In the genomic region with DNA sequence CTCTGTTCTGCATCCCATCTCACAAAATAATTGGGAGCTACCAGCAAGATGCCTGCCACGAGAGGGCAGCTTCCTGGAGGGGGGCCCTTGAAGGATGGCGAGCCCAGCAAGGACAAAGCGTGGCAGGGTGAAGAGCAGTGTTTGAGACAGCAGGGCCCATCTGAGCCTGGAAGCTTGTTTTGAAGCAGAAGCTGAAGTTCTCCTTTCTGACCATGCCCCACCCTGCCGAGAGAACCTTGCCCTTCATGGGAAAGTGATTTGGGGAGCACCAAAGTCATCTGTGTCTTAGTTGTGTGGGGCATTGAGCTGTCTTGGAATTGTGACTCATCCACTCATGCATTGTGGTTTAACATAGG, we compare ENCODE assay signal across 8 cellular contexts.
DNase-seq lines count a peak whose midpoint lies in the region; ATAC-seq, FAIRE-seq and TF ChIP-seq lines count a peak whose summit lies in the region.
"Had no signal": no experiment of that assay in that cellular context is flagged by ENCODE, and none has a peak within 500 bp of the region (broad histone marks: within the 10 kb centered on the region; RNA-seq: fewer than 3 reads in every experiment).

No MANE protein-coding gene starts in this region.

- CTCF ChIA-PET in K562 (lab: Yijun Ruan, JAX; ENCODE audit: low intra/inter-chr PET ratio), result no interaction called here

- no peak overlapping the region for H3K27ac ChIP-seq in K562 (ENCODE audit: extremely low read depth, low read depth, low read length)
- H3K27ac ChIP-seq: ascending aorta had no signal

- H4K20me1 ChIP-seq in K562 (replicated peaks; ENCODE audit: control insufficient read depth, insufficient read depth, low read length), result no peaks in the 10 kb centered on the region

- H3K4me1 ChIP-seq in K562 (replicated peaks in 1 of 2; ENCODE audit: control insufficient read depth in 2 of 2, insufficient read depth in 2 of 2, low read length in 2 of 2), result no peaks in the 10 kb centered on the region
- H3K4me1 ChIP-seq: ascending aorta had no signal

- no peak overlapping the region for H3K4me3 ChIP-seq in K562
- H3K4me3 ChIP-seq: ascending aorta had no signal

- DNase-seq in K562 (ENCODE audit: extremely low read depth in 1 of 4, low spot score in 3 of 4) (peak in 2 of 4 experiments; percentile 8), glomerular visceral epithelial cell (ENCODE audit: extremely low spot score) (no peak)

- H3K9me3 Mint-ChIP-seq in stimulated activated memory B cell treated with anti-CD40 and anti-IgM and Interleukin-4, amounts not matched to agents 10 μg/mL and 1 μg/mL and 100 μg/mL, for 72 hours, result peaks cover 6% of the 10 kb centered on the region

- H2AFZ ChIP-seq in K562 (ENCODE audit: low read depth, low read length), result no peak overlapping the region

- no peaks in the 10 kb centered on the region for H3K27me3 Mint-ChIP-seq in stimulated activated memory B cell treated with anti-CD40 and anti-IgM and Interleukin-4, amounts not matched to agents 10 μg/mL and 1 μg/mL and 100 μg/mL, for 72 hours

- H3K36me3 Mint-ChIP-seq in stimulated activated memory B cell treated with anti-CD40 and anti-IgM and Interleukin-4, amounts not matched to agents 10 μg/mL and 1 μg/mL and 100 μg/mL, for 72 hours, result no peaks in the 10 kb centered on the region

- WGBS in K562 (ENCODE audit: insufficient coverage, low coverage, missing lambda C conversion rate), result 1% methylated on average over 4 of the region's 4 CpGs

- peaks cover 60% of the 10 kb centered on the region for H3K4me1 Mint-ChIP-seq in stimulated activated memory B cell treated with anti-CD40 and anti-IgM and Interleukin-4, amounts not matched to agents 10 μg/mL and 1 μg/mL and 100 μg/mL, for 72 hours

- H3K9me3 ChIP-seq in K562 (replicated peaks; ENCODE audit: control insufficient read depth, insufficient read depth, low read depth, low read length), result no peaks in the 10 kb centered on the region
- H3K9me3 ChIP-seq: ascending aorta had no signal

- TF ChIP-seq POLR2A in K562 (conservative IDR thresholded peaks at IDR 0.05), result no peak

- in situ Hi-C loops in K562 (cut with MboI), result no loop called here

- TF ChIP-seq CTCF in K562 (IDR thresholded peaks at IDR 0.05 in 2 of 3, conservative IDR thresholded peaks at IDR 0.05 in 1 of 3; ENCODE audit: insufficient read depth in 2 of 3, low read depth in 1 of 3, low read length in 3 of 3), result peak in 2 of 3 experiments; percentile 12 to 16; a peak in 1 of 6 replicates

- H3K27ac Mint-ChIP-seq in stimulated activated memory B cell treated with anti-CD40 and anti-IgM and Interleukin-4, amounts not matched to agents 10 μg/mL and 1 μg/mL and 100 μg/mL, for 72 hours, result peak overlapping the region; percentile 93

- no peaks in the 10 kb centered on the region for H3K9me1 ChIP-seq in K562 (ENCODE audit: control insufficient read depth, insufficient read depth, low read length)

- POLR2A ChIA-PET in K562 (lab: Yijun Ruan, JAX), result interaction anchor here (1.0 kb wide), 1 partner anchor 12 kb away, joined by 3 read pairs; no protein-coding TSS in a partner anchor

- H3K9ac ChIP-seq in K562 (ENCODE audit: insufficient read depth in 1 of 2, low read depth in 2 of 2, low read length in 2 of 2), result no peak overlapping the region

- no TSS peak for BruUV-seq in K562 (replicated peaks; lab: Mats Ljungman, UMichigan)

- H3K4me3 Mint-ChIP-seq in stimulated activated memory B cell treated with anti-CD40 and anti-IgM and Interleukin-4, amounts not matched to agents 10 μg/mL and 1 μg/mL and 100 μg/mL, for 72 hours, result no peak overlapping the region

- TF ChIP-seq RAD21 in K562 (CRISPR knock-in tag; conservative IDR thresholded peaks at IDR 0.05 in 1 of 2, IDR thresholded peaks at IDR 0.05 in 1 of 2), result peak in 1 of 2 experiments; percentile 9; a peak in 1 of 4 replicates

- ATAC-seq in GM18873 (IDR thresholded peaks at IDR 0.05; ENCODE audit: low FRiP score, unreplicated experiment) (peak; percentile 37), HG03442 (IDR thresholded peaks at IDR 0.05; ENCODE audit: unreplicated experiment) (peak; percentile 39), K562 (no peak), HG02981 (IDR thresholded peaks at IDR 0.05; ENCODE audit: unreplicated experiment) (no peak), HG03097 (IDR thresholded peaks at IDR 0.05; ENCODE audit: low FRiP score, unreplicated experiment) (no peak)
- peak; percentile 87 for ATAC-seq in stimulated activated memory B cell treated with anti-CD40 and anti-IgM and Interleukin-4, amounts not matched to agents 10 μg/mL and 1 μg/mL and 100 μg/mL, for 72 hours

- intact Hi-C loops in K562 (cut with micrococcal nuclease), result no loop called here

- no peaks in the 10 kb centered on the region for H3K79me2 ChIP-seq in K562 (ENCODE audit: control insufficient read depth, insufficient read depth, low read length)

- no peak overlapping the region for H3K4me2 ChIP-seq in K562 (ENCODE audit: insufficient read depth, low read length)

- H3K36me3 ChIP-seq in K562 (ENCODE audit: control insufficient read depth, insufficient read depth, low read length), result no peaks in the 10 kb centered on the region
- H3K36me3 ChIP-seq: ascending aorta had no signal

- TF ChIP-seq EP300 in K562 (IDR thresholded peaks at IDR 0.05; ENCODE audit: low read length), result no peak

- FAIRE-seq in K562 (lab: Jason Lieb, UNC), result no peak

- no peaks in the 10 kb centered on the region for H3K27me3 ChIP-seq in K562 (ENCODE audit: control insufficient read depth in 2 of 2, insufficient read depth in 2 of 2, low read length in 2 of 2)
- H3K27me3 ChIP-seq: ascending aorta had no signal

TF ChIP-seq in K562, 482 proteins besides CTCF, POLR2A, EP300 and RAD21:
- TF ChIP-seq ZNF445 (CRISPR knock-in tag; IDR thresholded peaks at IDR 0.05; ENCODE audit: low read depth), result no peak
- no peak for TF ChIP-seq ATF1 (CRISPR knock-in tag; IDR thresholded peaks at IDR 0.05)
- no peak for TF ChIP-seq ATF1 (tag; IDR thresholded peaks at IDR 0.05)
- no peak for TF ChIP-seq XRCC4 (IDR thresholded peaks at IDR 0.05; ENCODE audit: extremely low read depth, insufficient read depth, insufficient read length)
- TF ChIP-seq ZNF551 (CRISPR knock-in tag; IDR thresholded peaks at IDR 0.05), result no peak
- no peak for TF ChIP-seq RBM39 (optimal IDR thresholded peaks at IDR 0.05; ENCODE audit: low read depth, low read length)

Comparison
In these comparisons a context has a peak if more than half of its experiments do, and no peak if none do; other contexts are left out.
1. ATAC-seq: peak in GM18873 (single experiment), HG03442 (single experiment) and stimulated activated memory B cell treated with anti-CD40 and anti-IgM and Interleukin-4, amounts not matched to agents 10 μg/mL and 1 μg/mL and 100 μg/mL, for 72 hours (single experiment); none in K562 (single experiment), HG02981 (single experiment) and HG03097 (single experiment).